21 cellular contexts compared by ENCODE assay signal in genomic region chr3:85586018-85586417, GRCh38.
DNase-seq lines count a peak whose midpoint lies in the region; TF ChIP-seq lines count a peak whose summit lies in the region.
"Had no signal": no experiment of that assay in that cellular context is flagged by ENCODE, and none has a peak within 500 bp of the region (broad histone marks: within the 10 kb centered on the region; RNA-seq: fewer than 3 reads in every experiment).

No MANE protein-coding gene starts in this region.

- DNase-seq in NCI-H146 (lab: John Stamatoyannopoulos, UW) (peak; percentile 50), NCI-H146 treated with DMSO at 0.1 percent for 48 hours (lab: John Stamatoyannopoulos, UW; ENCODE audit: unreplicated experiment) (no peak), NCI-H69 (lab: John Stamatoyannopoulos, UW) (peak; percentile 45), endodermal cell (peak; percentile 53), neural progenitor cell (ENCODE audit: low spot score) (peak; percentile 68), HuH-7 (ENCODE audit: low spot score) (no peak), NOMO-1 treated with DMSO at 0.1 percent for 48 hours (lab: John Stamatoyannopoulos, UW; ENCODE audit: unreplicated experiment) (no peak), NCI-H446 treated with DMSO at 0.1 percent for 48 hours (lab: John Stamatoyannopoulos, UW) (no peak)
- DNase-seq: CD4-positive, CD25-positive, alpha-beta regulatory T cell; CD8-positive, alpha-beta T cell; DMS 273 treated with DMSO at 0.1 percent for 48 hours; DMS53; DMS79 treated with DMSO at 0.1 percent for 48 hours; GF-D8; GOT3; H7; HCEC 1CT had no signal

- H3K27ac Mint-ChIP-seq in endodermal cell (no peak overlapping the region), neural progenitor cell (no peak overlapping the region)
- H3K27ac Mint-ChIP-seq: B cell; CD4-positive, CD25-positive, alpha-beta regulatory T cell; CD8-positive, alpha-beta T cell had no signal

- peaks cover 15% of the 10 kb centered on the region for H3K27me3 ChIP-seq in endodermal cell (ENCODE audit: control insufficient read depth, insufficient read depth, low read length, poor library complexity, severe bottlenecking)
- no peaks in the 10 kb centered on the region for H3K27me3 ChIP-seq in neural progenitor cell
- H3K27me3 ChIP-seq: BLaER1 had no signal

- H3K9me3 Mint-ChIP-seq in endodermal cell, result no peaks in the 10 kb centered on the region
- H3K9me3 Mint-ChIP-seq in neural progenitor cell, result no peaks in the 10 kb centered on the region
- H3K9me3 Mint-ChIP-seq: CD8-positive, alpha-beta T cell had no signal

- 11 to 33% methylated on average over 1 to 2 of the region's 3 CpGs for WGBS in endodermal cell (ENCODE audit: insufficient coverage in 1 of 2, insufficient read length in 1 of 2), 2 experiments

- H3K36me3 ChIP-seq in endodermal cell (ENCODE audit: control insufficient read depth, insufficient read depth, low read length), result no peaks in the 10 kb centered on the region
- H3K36me3 ChIP-seq in neural progenitor cell, result no peaks in the 10 kb centered on the region
- H3K36me3 ChIP-seq: BLaER1 had no signal

- H4K20me1 ChIP-seq in neural progenitor cell (ENCODE audit: low read depth), result no peaks in the 10 kb centered on the region
- H4K20me1 ChIP-seq: BLaER1 had no signal

- no peak overlapping the region for H3K9ac ChIP-seq in endodermal cell (ENCODE audit: extremely low read depth, low read length, poor library complexity, severe bottlenecking)
- no peak overlapping the region for H3K9ac ChIP-seq in neural progenitor cell
- H3K9ac ChIP-seq: BLaER1 had no signal

- no peaks in the 10 kb centered on the region for H3K36me3 Mint-ChIP-seq in endodermal cell (ENCODE audit: low read depth)
- no peaks in the 10 kb centered on the region for H3K36me3 Mint-ChIP-seq in neural progenitor cell
- H3K36me3 Mint-ChIP-seq: CD4-positive, CD25-positive, alpha-beta regulatory T cell; CD8-positive, alpha-beta T cell had no signal

- peak overlapping the region; percentile 57 for H3K4me2 ChIP-seq in neural progenitor cell
- H3K4me2 ChIP-seq: BLaER1 had no signal

- no peak overlapping the region for H3K27ac ChIP-seq in endodermal cell (ENCODE audit: low read depth, low read length)
- no peak overlapping the region for H3K27ac ChIP-seq in neural progenitor cell
- H3K27ac ChIP-seq: 22Rv1, BLaER1, C4-2B had no signal

- no peak overlapping the region for H2AFZ ChIP-seq in neural progenitor cell (replicated peaks)

- H3K4me1 Mint-ChIP-seq in endodermal cell (peaks cover 8% of the 10 kb centered on the region), neural progenitor cell (peaks cover 23% of the 10 kb centered on the region)
- H3K4me1 Mint-ChIP-seq: CD4-positive, CD25-positive, alpha-beta regulatory T cell had no signal

- no peaks in the 10 kb centered on the region for H3F3A ChIP-seq in neural progenitor cell (ENCODE audit: low read depth)

- H3K4me3 ChIP-seq in endodermal cell (ENCODE audit: low read length) (no peak overlapping the region), neural progenitor cell (no peak overlapping the region)
- H3K4me3 ChIP-seq: BLaER1 had no signal

- H3K79me2 ChIP-seq in neural progenitor cell (ENCODE audit: low read depth), result no peaks in the 10 kb centered on the region

- H3K4me1 ChIP-seq in endodermal cell (ENCODE audit: control insufficient read depth, insufficient read depth, low read length) (peaks cover 4% of the 10 kb centered on the region), neural progenitor cell (peaks cover 14% of the 10 kb centered on the region)

- H3K9me3 ChIP-seq in endodermal cell (ENCODE audit: control insufficient read depth, low read length) (no peaks in the 10 kb centered on the region), neural progenitor cell (ENCODE audit: low read depth) (no peaks in the 10 kb centered on the region)
- H3K9me3 ChIP-seq: BLaER1 had no signal

- TF ChIP-seq CTCF in endodermal cell (conservative IDR thresholded peaks at IDR 0.05), result no peak
- no peak for TF ChIP-seq CTCF in neural progenitor cell (IDR thresholded peaks at IDR 0.05)

- peaks cover 13% of the 10 kb centered on the region for H3K27me3 Mint-ChIP-seq in endodermal cell (ENCODE audit: insufficient read depth)
- H3K27me3 Mint-ChIP-seq in neural progenitor cell (ENCODE audit: insufficient read depth, low read depth), result peaks cover 2% of the 10 kb centered on the region
- H3K27me3 Mint-ChIP-seq: B cell; CD4-positive, CD25-positive, alpha-beta regulatory T cell had no signal

- H3K4me3 Mint-ChIP-seq in endodermal cell (no peak overlapping the region), neural progenitor cell (no peak overlapping the region)
- H3K4me3 Mint-ChIP-seq: B cell; CD4-positive, CD25-positive, alpha-beta regulatory T cell; CD8-positive, alpha-beta T cell had no signal

Comparison
In these comparisons a context has a peak if more than half of its experiments do, and no peak if none do; other contexts are left out.
1. DNase-seq: peak in NCI-H146 (single experiment), NCI-H69 (single experiment), endodermal cell (single experiment) and neural progenitor cell (single experiment); none in NCI-H146 treated with DMSO at 0.1 percent for 48 hours (single experiment), HuH-7 (single experiment), NOMO-1 treated with DMSO at 0.1 percent for 48 hours (single experiment) and NCI-H446 treated with DMSO at 0.1 percent for 48 hours (single experiment).